In the genomic region with DNA sequence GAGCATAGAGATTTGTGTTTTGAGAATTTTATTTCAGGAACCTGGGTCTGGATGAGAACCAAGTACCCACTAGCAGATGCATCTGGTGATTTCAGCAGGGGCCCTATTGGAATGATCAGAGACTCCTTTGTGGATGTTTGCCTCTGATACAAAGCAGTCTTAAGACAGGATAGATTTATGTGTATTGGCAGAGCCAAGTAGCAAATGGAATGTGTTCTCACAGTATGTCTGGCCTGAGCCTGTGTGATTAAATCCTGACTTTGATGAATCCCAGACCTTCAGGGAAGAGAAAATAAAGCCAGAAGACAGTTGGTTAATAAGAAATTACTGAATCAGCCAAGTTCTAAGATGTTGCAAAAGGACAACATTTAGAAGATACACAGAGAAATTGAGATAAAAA, we compare ENCODE assay signal across 1 cellular context.
A peak's percentile ranks its signal among the peaks of the same experiment; 100 is the strongest.
TF ChIP-seq lines count a peak whose summit lies in the region.

No MANE protein-coding gene starts in this region.

TF ChIP-seq in liver, 16 proteins besides CTCF, POLR2A, EP300 and RAD21:
- TF ChIP-seq, protein P1, sequence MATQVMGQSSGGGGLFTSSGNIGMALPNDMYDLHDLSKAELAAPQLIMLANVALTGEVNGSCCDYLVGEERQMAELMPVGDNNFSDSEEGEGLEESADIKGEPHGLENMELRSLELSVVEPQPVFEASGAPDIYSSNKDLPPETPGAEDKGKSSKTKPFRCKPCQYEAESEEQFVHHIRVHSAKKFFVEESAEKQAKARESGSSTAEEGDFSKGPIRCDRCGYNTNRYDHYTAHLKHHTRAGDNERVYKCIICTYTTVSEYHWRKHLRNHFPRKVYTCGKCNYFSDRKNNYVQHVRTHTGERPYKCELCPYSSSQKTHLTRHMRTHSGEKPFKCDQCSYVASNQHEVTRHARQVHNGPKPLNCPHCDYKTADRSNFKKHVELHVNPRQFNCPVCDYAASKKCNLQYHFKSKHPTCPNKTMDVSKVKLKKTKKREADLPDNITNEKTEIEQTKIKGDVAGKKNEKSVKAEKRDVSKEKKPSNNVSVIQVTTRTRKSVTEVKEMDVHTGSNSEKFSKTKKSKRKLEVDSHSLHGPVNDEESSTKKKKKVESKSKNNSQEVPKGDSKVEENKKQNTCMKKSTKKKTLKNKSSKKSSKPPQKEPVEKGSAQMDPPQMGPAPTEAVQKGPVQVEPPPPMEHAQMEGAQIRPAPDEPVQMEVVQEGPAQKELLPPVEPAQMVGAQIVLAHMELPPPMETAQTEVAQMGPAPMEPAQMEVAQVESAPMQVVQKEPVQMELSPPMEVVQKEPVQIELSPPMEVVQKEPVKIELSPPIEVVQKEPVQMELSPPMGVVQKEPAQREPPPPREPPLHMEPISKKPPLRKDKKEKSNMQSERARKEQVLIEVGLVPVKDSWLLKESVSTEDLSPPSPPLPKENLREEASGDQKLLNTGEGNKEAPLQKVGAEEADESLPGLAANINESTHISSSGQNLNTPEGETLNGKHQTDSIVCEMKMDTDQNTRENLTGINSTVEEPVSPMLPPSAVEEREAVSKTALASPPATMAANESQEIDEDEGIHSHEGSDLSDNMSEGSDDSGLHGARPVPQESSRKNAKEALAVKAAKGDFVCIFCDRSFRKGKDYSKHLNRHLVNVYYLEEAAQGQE (IDR thresholded peaks at IDR 0.05): no peak
- TF ChIP-seq TAF1 (conservative IDR thresholded peaks at IDR 0.05) (no peak), NR2F2 (IDR thresholded peaks at IDR 0.05) (peak; percentile 18), GABPA (IDR thresholded peaks at IDR 0.05 in 1 of 2, conservative IDR thresholded peaks at IDR 0.05 in 1 of 2) (no peak)
- TF ChIP-seq, protein P2, sequence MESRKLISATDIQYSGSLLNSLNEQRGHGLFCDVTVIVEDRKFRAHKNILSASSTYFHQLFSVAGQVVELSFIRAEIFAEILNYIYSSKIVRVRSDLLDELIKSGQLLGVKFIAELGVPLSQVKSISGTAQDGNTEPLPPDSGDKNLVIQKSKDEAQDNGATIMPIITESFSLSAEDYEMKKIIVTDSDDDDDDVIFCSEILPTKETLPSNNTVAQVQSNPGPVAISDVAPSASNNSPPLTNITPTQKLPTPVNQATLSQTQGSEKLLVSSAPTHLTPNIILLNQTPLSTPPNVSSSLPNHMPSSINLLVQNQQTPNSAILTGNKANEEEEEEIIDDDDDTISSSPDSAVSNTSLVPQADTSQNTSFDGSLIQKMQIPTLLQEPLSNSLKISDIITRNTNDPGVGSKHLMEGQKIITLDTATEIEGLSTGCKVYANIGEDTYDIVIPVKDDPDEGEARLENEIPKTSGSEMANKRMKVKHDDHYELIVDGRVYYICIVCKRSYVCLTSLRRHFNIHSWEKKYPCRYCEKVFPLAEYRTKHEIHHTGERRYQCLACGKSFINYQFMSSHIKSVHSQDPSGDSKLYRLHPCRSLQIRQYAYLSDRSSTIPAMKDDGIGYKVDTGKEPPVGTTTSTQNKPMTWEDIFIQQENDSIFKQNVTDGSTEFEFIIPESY (IDR thresholded peaks at IDR 0.05): no peak
